8 cellular contexts compared by ENCODE assay signal in the genomic region with DNA sequence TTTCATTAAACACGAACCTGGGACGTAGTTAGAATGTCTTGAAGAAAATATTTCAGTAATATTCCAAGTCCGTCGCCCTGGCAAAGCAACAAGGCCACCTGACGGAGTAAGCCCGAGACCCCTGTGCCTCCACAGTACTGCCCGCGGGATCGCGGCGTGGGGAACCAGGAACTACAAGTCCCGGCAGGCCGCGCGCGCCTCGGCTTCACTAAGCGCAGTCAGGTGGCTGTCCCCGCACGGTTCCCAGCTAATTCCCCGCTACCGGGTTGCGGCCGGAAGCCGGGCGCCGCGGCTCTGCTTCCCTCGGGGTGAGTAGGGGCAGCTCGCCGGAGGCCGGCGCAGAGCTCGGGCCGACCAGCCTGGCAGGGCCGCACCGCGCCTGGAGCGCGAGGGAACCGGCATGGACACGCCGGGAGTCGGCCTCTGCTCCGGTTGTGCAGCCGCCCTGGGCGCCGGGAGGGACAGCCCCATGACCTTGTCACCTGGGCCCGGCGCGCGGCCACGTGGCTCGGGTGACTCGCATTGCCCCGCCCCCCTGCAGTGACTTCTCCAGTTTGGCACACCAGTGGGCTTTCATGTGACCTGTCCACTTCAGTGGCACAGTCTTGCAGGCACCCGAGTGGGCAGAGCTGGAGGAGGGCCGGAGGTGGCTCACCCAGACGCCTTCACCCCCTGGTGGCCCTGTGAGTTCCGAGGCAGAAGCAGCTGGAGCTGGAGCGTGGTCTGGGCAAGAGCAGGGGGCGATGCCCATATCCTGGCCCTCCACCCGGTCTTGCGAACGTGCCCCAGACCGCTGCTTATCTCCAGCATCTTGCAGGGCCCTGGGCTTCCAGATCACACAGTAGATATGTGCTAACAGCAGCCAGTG. TPM values are rescaled to one million over a fixed set of nuclear protein-coding genes. Genes with fewer than 3 reads are reported as not detected.
DNase-seq lines count a peak whose midpoint lies in the region; ATAC-seq and TF ChIP-seq lines count a peak whose summit lies in the region.

A gene with protein sequence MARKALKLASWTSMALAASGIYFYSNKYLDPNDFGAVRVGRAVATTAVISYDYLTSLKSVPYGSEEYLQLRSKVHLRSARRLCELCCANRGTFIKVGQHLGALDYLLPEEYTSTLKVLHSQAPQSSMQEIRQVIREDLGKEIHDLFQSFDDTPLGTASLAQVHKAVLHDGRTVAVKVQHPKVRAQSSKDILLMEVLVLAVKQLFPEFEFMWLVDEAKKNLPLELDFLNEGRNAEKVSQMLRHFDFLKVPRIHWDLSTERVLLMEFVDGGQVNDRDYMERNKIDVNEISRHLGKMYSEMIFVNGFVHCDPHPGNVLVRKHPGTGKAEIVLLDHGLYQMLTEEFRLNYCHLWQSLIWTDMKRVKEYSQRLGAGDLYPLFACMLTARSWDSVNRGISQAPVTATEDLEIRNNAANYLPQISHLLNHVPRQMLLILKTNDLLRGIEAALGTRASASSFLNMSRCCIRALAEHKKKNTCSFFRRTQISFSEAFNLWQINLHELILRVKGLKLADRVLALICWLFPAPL (plus strand): TSS at position 247 of the 868 bp plus-strand sequence. CDS start 18,870 bp downstream, outside the sequence.

- H3K4me3 Mint-ChIP-seq in CD8-positive, alpha-beta T cell = peak within 1 kb of the TSS; percentile 83
- peak within 1 kb of the TSS; percentile 82 for H3K4me3 Mint-ChIP-seq in activated CD8-positive, alpha-beta T cell treated with anti-CD3 and anti-CD28 coated beads for 36 hours

- peak; percentile 54 to 88 (median 81) for DNase-seq in CD8-positive, alpha-beta T cell
- DNase-seq in NCI-H774 (lab: John Stamatoyannopoulos, UW) (peak; percentile 51), ecto neural progenitor cell (ENCODE audit: low spot score) (peak; percentile 90), lung (ENCODE audit: low spot score) (peak; percentile 91)
- peak; percentile 93 for DNase-seq in activated CD8-positive, alpha-beta T cell treated with anti-CD3 and anti-CD28 coated beads for 36 hours
- peak; percentile 71 to 88 (median 80) for DNase-seq in stimulated activated CD4-positive, alpha-beta T cell treated with anti-CD3 and anti-CD28 coated beads, TNF-alpha, amount 100 ng/mL, for 4 hours (ENCODE audit: low read depth in 3 of 3)

- H3K27ac Mint-ChIP-seq in CD8-positive, alpha-beta T cell = peak within 1 kb of the TSS; percentile 76
- H3K27ac Mint-ChIP-seq in activated CD8-positive, alpha-beta T cell treated with anti-CD3 and anti-CD28 coated beads for 36 hours = peak within 1 kb of the TSS; percentile 91

- no peaks in the 10 kb centered on the region for H3K36me3 Mint-ChIP-seq in CD8-positive, alpha-beta T cell
- H3K36me3 Mint-ChIP-seq in activated CD8-positive, alpha-beta T cell treated with anti-CD3 and anti-CD28 coated beads for 36 hours (ENCODE audit: low read depth) = no peaks in the 10 kb centered on the region

- POLR2A ChIA-PET in CD8-positive, alpha-beta T cell (lab: Charles Lee) = interaction anchor here (0.6 to 1.4 kb wide), 3 partner anchors 9 to 46 kb away, joined by 3 to 9 read pairs (median 4); a partner anchor contains a TSS
- POLR2A ChIA-PET in activated CD8-positive, alpha-beta T cell treated with anti-CD3 and anti-CD28 coated beads for 36 hours (lab: Charles Lee) = interaction anchor here (0.7 kb wide), 1 partner anchor 40 kb away, joined by 4 read pairs; no protein-coding TSS in a partner anchor

- H3K9me3 ChIP-seq in CD8-positive, alpha-beta T cell (ENCODE audit: low read length) = no peaks in the 10 kb centered on the region
- H3K9me3 ChIP-seq in lung (ENCODE audit: control insufficient read depth in 2 of 2, insufficient read depth in 1 of 2, low read length in 1 of 2) = no peaks in the 10 kb centered on the region

- H3K36me3 ChIP-seq in CD8-positive, alpha-beta T cell (ENCODE audit: insufficient read depth, low read length) = no peaks in the 10 kb centered on the region
- no peaks in the 10 kb centered on the region for H3K36me3 ChIP-seq in lung (ENCODE audit: control insufficient read depth in 2 of 2, insufficient read depth in 2 of 2, low read length in 2 of 2)

- peaks cover 10% of the 10 kb centered on the region for H3K4me1 Mint-ChIP-seq in CD8-positive, alpha-beta T cell (ENCODE audit: low read depth)
- peaks cover 3% of the 10 kb centered on the region for H3K4me1 Mint-ChIP-seq in activated CD8-positive, alpha-beta T cell treated with anti-CD3 and anti-CD28 coated beads for 36 hours (ENCODE audit: low read depth)

- peak within 1 kb of the TSS; percentile 78 for H3K27ac ChIP-seq in CD8-positive, alpha-beta T cell (ENCODE audit: low read depth, low read length)
- peak within 1 kb of the TSS; percentile 92 to 97 for H3K27ac ChIP-seq in lung (ENCODE audit: low read depth in 1 of 2, low read length in 1 of 2)

- CTCF ChIA-PET in CD8-positive, alpha-beta T cell (lab: Charles Lee) = interaction anchor here (1.0 to 1.1 kb wide), 2 partner anchors 39 to 78 kb away, joined by 3 read pairs; a partner anchor contains a TSS
- CTCF ChIA-PET in activated CD8-positive, alpha-beta T cell treated with anti-CD3 and anti-CD28 coated beads for 36 hours (lab: Charles Lee) = interaction anchor here (1.9 kb wide), 1 partner anchor 39 kb away, joined by 7 read pairs; a partner anchor contains a TSS

- intact Hi-C loops in CD8-positive, alpha-beta T cell (cut with DNase I, micrococcal nuclease) = loop anchor here (1.0 to 5.0 kb wide), 10 partner anchors 39 to 480 kb away; a partner anchor contains a TSS
- intact Hi-C loops in activated CD8-positive, alpha-beta T cell treated with anti-CD3 and anti-CD28 coated beads for 36 hours (cut with micrococcal nuclease) = loop anchor here (1.0 kb wide), 1 partner anchor 39 kb away; a partner anchor contains a TSS

- peaks cover 2% of the 10 kb centered on the region for H3K27me3 Mint-ChIP-seq in CD8-positive, alpha-beta T cell (ENCODE audit: low read depth)
- no peaks in the 10 kb centered on the region for H3K27me3 Mint-ChIP-seq in activated CD8-positive, alpha-beta T cell treated with anti-CD3 and anti-CD28 coated beads for 36 hours

- H3K27me3 ChIP-seq in CD8-positive, alpha-beta T cell (ENCODE audit: insufficient read depth, low read length) = no peaks in the 10 kb centered on the region
- no peaks in the 10 kb centered on the region for H3K27me3 ChIP-seq in lung (ENCODE audit: control insufficient read depth, insufficient read depth)

- no peaks in the 10 kb centered on the region for H3K9me3 Mint-ChIP-seq in CD8-positive, alpha-beta T cell
- no peaks in the 10 kb centered on the region for H3K9me3 Mint-ChIP-seq in activated CD8-positive, alpha-beta T cell treated with anti-CD3 and anti-CD28 coated beads for 36 hours

- peak within 1 kb of the TSS; percentile 96 for H3K4me3 ChIP-seq in CD8-positive, alpha-beta T cell (ENCODE audit: low read depth, low read length)
- peak within 1 kb of the TSS; percentile 95 for H3K4me3 ChIP-seq in lung

- TF ChIP-seq CTCF in CD8-positive, alpha-beta T cell (IDR thresholded peaks at IDR 0.05) = no peak
- TF ChIP-seq CTCF in activated CD8-positive, alpha-beta T cell treated with anti-CD3 and anti-CD28 coated beads for 36 hours (IDR thresholded peaks at IDR 0.05) = no peak
- TF ChIP-seq CTCF in lung (IDR thresholded peaks at IDR 0.05; ENCODE audit: control extremely low read depth, extremely low read depth) = peak; percentile 2

- 1% methylated on average over 64 to 66 of the region's 66 CpGs for WGBS in lung, 2 donors

- ATAC-seq in CD8-positive, alpha-beta T cell = peak; percentile 91
- ATAC-seq in GM19438 (IDR thresholded peaks at IDR 0.05; ENCODE audit: low read depth, unreplicated experiment) (peak; percentile 92), HG03571 (IDR thresholded peaks at IDR 0.05; ENCODE audit: unreplicated experiment) (peak; percentile 90), lung (ENCODE audit: insufficient read depth, low FRiP score) (peak; percentile 95)
- peak; percentile 94 for ATAC-seq in activated CD8-positive, alpha-beta T cell treated with anti-CD3 and anti-CD28 coated beads for 36 hours

- peaks cover 3% of the 10 kb centered on the region for H3K4me1 ChIP-seq in CD8-positive, alpha-beta T cell (ENCODE audit: insufficient read depth, low read length)
- H3K4me1 ChIP-seq in lung (ENCODE audit: control insufficient read depth in 2 of 2, insufficient read depth in 2 of 2, low read length in 2 of 2) = no peaks in the 10 kb centered on the region

RNA-seq across cellular contexts. Expression of the gene that starts here (rescaled TPM):
- 1 to 10 TPM; 3.6 to 4.7 TPM for total RNA-seq in CD8-positive, alpha-beta T cell
- 1 to 10 TPM; 5.2 to 5.6 TPM for total RNA-seq in activated CD8-positive, alpha-beta T cell treated with anti-CD3 and anti-CD28 coated beads for 36 hours
- total RNA-seq in lung = 1 to 10 TPM; 7.3 to 8.8 TPM
- polyA plus RNA-seq in lung = 1 to 10 TPM; 5.7 to 6.6 TPM

Comparison
In these comparisons a context has a peak if more than half of its experiments do, and no peak if none do; other contexts are left out.
1. Peak in every context shown above with its lines: DNase-seq, ATAC-seq, H3K4me3 ChIP-seq and H3K27ac ChIP-seq.